Comparison of ENCODE assay signal across 8 cellular contexts in the genomic region with DNA sequence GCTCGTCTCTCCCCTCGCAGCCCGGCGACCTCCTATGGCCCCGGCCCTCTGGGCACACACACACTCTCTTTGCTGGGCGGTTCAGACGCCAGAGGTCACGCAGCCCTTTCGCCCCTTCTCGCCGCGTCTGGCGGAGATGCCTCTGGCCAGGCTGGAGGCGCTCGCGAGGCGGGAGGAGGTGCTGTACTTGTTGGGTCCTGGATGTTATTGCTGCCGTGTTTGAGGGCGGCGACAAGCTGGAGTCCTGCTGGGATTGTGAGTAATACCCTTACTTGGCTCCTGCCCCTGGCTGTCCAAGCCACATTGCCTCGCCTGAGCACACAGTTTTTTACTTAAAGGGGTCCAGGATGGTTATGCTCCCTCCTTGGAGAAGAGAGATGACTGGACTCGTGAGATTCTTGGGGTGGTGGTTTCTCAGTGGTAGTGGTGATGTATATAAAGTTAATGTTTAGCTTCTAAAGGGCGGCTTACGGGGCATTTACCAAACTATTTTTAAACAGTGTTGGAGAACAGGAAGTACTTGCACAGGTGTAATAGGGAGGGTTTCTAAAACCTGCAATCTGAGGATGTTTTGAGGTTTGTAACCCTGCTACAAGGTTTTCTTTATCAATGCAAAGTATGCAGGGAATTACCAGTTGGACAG. TPM values are rescaled to one million over a fixed set of nuclear protein-coding genes. Genes with fewer than 3 reads are reported as not detected.
A peak's percentile ranks its signal among the peaks of the same experiment; 100 is the strongest.
DNase-seq lines count a peak whose midpoint lies in the region; ATAC-seq, FAIRE-seq and TF ChIP-seq lines count a peak whose summit lies in the region.

No MANE protein-coding gene starts in this region.

- peak overlapping the region; percentile 79 to 94 (median 92) for H3K4me3 ChIP-seq in breast epithelium
- H3K4me3 ChIP-seq in small intestine (ENCODE audit: low read depth in 1 of 2, low read length in 2 of 2) = peak overlapping the region; percentile 67 to 83

- H3K4me1 ChIP-seq in breast epithelium = peaks cover 0 to 4% of the 10 kb centered on the region in 2 donors
- no peaks in the 10 kb centered on the region for H3K4me1 ChIP-seq in small intestine (ENCODE audit: control insufficient read depth in 2 of 2, insufficient read depth in 1 of 2, low read depth in 1 of 2, low read length in 1 of 2)

- ATAC-seq in HG02938 (IDR thresholded peaks at IDR 0.05; ENCODE audit: unreplicated experiment) = peak; percentile 48

- peak overlapping the region; percentile 96 to 98 for H3K27ac ChIP-seq in breast epithelium
- peak overlapping the region; percentile 95 to 96 for H3K27ac ChIP-seq in small intestine (ENCODE audit: low read depth in 1 of 2, low read length in 1 of 2)

- TF ChIP-seq POLR2A in breast epithelium (IDR thresholded peaks at IDR 0.05) = no peak

- WGBS in small intestine, 3 donors = 0 to 1% (median 0%) methylated on average over 20 to 24 of the region's 24 CpGs

- intact Hi-C loops in breast epithelium (cut with DNase I; ENCODE audit: low total_unique reads) = no loop called here

- H3K36me3 ChIP-seq in breast epithelium (no peaks in the 10 kb centered on the region), small intestine (ENCODE audit: control insufficient read depth in 2 of 2, insufficient read depth in 2 of 2, low read length in 2 of 2) (peaks cover 0 to 1% of the 10 kb centered on the region in 2 donors)

- H3K27me3 ChIP-seq in breast epithelium (no peaks in the 10 kb centered on the region), small intestine (ENCODE audit: control insufficient read depth in 2 of 2, insufficient read depth in 2 of 2, low read length in 2 of 2) (no peaks in the 10 kb centered on the region)

- H3K9me3 ChIP-seq in breast epithelium (no peaks in the 10 kb centered on the region), small intestine (ENCODE audit: control insufficient read depth, low read depth) (no peaks in the 10 kb centered on the region)

- FAIRE-seq in GM18507 (lab: Jason Lieb, UNC) (peak; percentile 74), small intestine (lab: Jason Lieb, UNC) (no peak)

- DNase-seq in GM18507 (ENCODE audit: extremely low spot score, insufficient read length, low read depth) = peak; percentile 26
- peak; percentile 21 for DNase-seq in NCI-H2029 treated with DMSO at 0.1 percent for 48 hours (lab: John Stamatoyannopoulos, UW)
- peak; percentile 87 for DNase-seq in UCSD-AML1 (lab: John Stamatoyannopoulos, UW; ENCODE audit: unreplicated experiment)
- DNase-seq in breast epithelium (ENCODE audit: low spot score in 2 of 2) = peak; percentile 74 to 78
- peak; percentile 90 for DNase-seq in iPS-NIHi11 (ENCODE audit: low spot score)
- peak; percentile 85 for DNase-seq in small intestine
- no peak for DNase-seq in middle frontal gyrus (ENCODE audit: extremely low spot score, low spot score)

- no peak for TF ChIP-seq CTCF in breast epithelium (IDR thresholded peaks at IDR 0.05)

RNA-seq across cellular contexts. Expression of a gene that starts 0.6 kb away (rescaled TPM):
- total RNA-seq in breast epithelium = 100 to 1,000 TPM; 123 to 167 (median 136) TPM
- 10 to 100 TPM in 2 of 3 donors, 1 to 10 TPM in 1; 4.9 to 12.3 (median 10.4) TPM for polyA plus RNA-seq in small intestine
